In the genomic region with DNA sequence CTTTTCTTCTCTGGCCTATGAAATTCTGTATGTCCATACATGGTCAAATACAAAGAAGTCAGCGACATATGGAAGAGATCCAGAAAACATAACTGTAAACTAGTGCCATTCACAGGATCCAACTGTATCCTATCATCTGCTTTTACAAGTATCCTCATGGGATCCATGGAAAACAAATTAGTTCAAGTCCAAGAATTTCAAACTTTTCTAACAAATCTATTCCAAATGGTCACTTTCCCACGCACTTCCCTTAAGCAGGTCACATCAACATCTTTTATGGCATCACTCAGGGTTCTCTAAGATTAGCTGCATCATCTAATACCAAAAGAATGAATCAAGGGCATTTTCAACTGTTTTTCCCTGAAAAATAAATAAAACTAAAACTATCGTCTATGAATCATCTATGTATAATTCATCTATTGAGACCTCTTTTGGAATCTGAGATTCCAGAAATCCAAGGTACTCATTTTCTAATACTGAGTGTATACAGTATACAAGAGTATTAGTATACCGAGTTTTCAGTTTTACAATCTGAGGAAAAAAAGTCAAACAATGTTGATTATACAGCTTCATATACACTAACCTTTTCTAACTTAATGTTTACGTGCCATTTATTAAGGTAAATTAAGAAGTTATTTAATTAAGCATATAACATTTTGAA, we compare ENCODE assay signal across 8 cellular contexts.
DNase-seq lines count a peak whose midpoint lies in the region; TF ChIP-seq lines count a peak whose summit lies in the region.
"Not testable (repeated sequence)": the region's sequence is repeated elsewhere in the genome, so short reads cannot be mapped to it uniquely, and the experiment has no call there.

No MANE protein-coding gene starts in this region.

- POLR2A ChIA-PET in AG04450 (lab: Yijun Ruan, JAX) = not testable (repeated sequence)

- WGBS in GM23248 (ENCODE audit: low coverage in 1 of 2, low lambda C conversion rate in 2 of 2, missing lambda C conversion rate in 2 of 2), 2 experiments = 11 to 12% methylated on average over 5 of the region's 5 CpGs

- peaks cover 32% of the 10 kb centered on the region for H3K4me1 ChIP-seq in GM23248 (ENCODE audit: insufficient read depth)
- peaks cover 16% of the 10 kb centered on the region for H3K4me1 ChIP-seq in SJSA1 (replicated peaks)
- not testable (repeated sequence) for H3K4me1 ChIP-seq in right atrium auricular region; parathyroid adenoma; subcutaneous abdominal adipose tissue (ENCODE audit: control insufficient read depth in 5 of 5, insufficient read depth in 5 of 5, low read length in 5 of 5)

- H3K9me2 ChIP-seq in GM23248 (ENCODE audit: insufficient read depth) = not testable (repeated sequence)

- in situ Hi-C loops in GM23248 (cut with MboI); brain microvascular endothelial cell (cut with HindIII; ENCODE audit: low pct_ligation_motif_present, low sequenced_read_pairs): not testable (repeated sequence)

- not testable (repeated sequence) for H3K4me3 ChIP-seq in AG04450 (ENCODE audit: low read depth, low read length); SJSA1; brain microvascular endothelial cell (ENCODE audit: low read depth, low read length); fibroblast of mammary gland (ENCODE audit: control insufficient read depth, low read depth, low read length); right atrium auricular region; parathyroid adenoma (ENCODE audit: low read depth, low read length); subcutaneous abdominal adipose tissue (ENCODE audit: low read depth in 1 of 5, low read length in 5 of 5)
- peak overlapping the region; percentile 45 for H3K4me3 ChIP-seq in GM23248

- peak overlapping the region; percentile 59 for H3K9ac ChIP-seq in GM23248
- H3K9ac ChIP-seq in parathyroid adenoma; subcutaneous abdominal adipose tissue (ENCODE audit: low read length in 5 of 5): not testable (repeated sequence)

- not testable (repeated sequence) for H2AFZ ChIP-seq in GM23248, parathyroid adenoma

- H3K27ac ChIP-seq in AG04450 (ENCODE audit: low read depth, low read length) = peak overlapping the region; percentile 62
- peak overlapping the region; percentile 92 for H3K27ac ChIP-seq in GM23248
- peak overlapping the region; percentile 95 for H3K27ac ChIP-seq in SJSA1
- H3K27ac ChIP-seq in brain microvascular endothelial cell = peak overlapping the region; percentile 100
- H3K27ac ChIP-seq in right atrium auricular region = peak overlapping the region; percentile 59 to 60
- H3K27ac ChIP-seq in parathyroid adenoma = peak overlapping the region; percentile 49
- H3K27ac ChIP-seq in subcutaneous abdominal adipose tissue (ENCODE audit: low read depth, low read length) = peak overlapping the region; percentile 30

- H3F3A ChIP-seq in GM23248 (ENCODE audit: insufficient read depth) = peaks cover 43% of the 10 kb centered on the region

- H3K79me2 ChIP-seq in GM23248 (ENCODE audit: insufficient read depth) = peaks cover 58% of the 10 kb centered on the region
- H3K79me2 ChIP-seq in parathyroid adenoma = not testable (repeated sequence)

- H4K20me1 ChIP-seq in GM23248 (ENCODE audit: insufficient read depth) = not testable (repeated sequence)

- H3K9me3 ChIP-seq in AG04450 (ENCODE audit: control insufficient read depth, insufficient read depth, low read length); GM23248 (ENCODE audit: low read depth); SJSA1 (replicated peaks); right atrium auricular region; parathyroid adenoma (ENCODE audit: control insufficient read depth, low read length); subcutaneous abdominal adipose tissue (ENCODE audit: control insufficient read depth in 5 of 5, low read length in 5 of 5): not testable (repeated sequence)

- peak; percentile 75 for DNase-seq in AG04450 (ENCODE audit: low read depth, low spot score)
- DNase-seq in GM23248 = peak; percentile 93
- peak; percentile 53 to 87 for DNase-seq in SJSA1 (ENCODE audit: low read depth in 1 of 2, low spot score in 2 of 2)
- peak; percentile 86 for DNase-seq in brain microvascular endothelial cell
- DNase-seq in fibroblast of mammary gland (ENCODE audit: low read depth) = peak; percentile 99
- not testable (repeated sequence) for DNase-seq in right atrium auricular region (ENCODE audit: low spot score)

- not testable (repeated sequence) for TF ChIP-seq CTCF in AG04450 (IDR thresholded peaks at IDR 0.05; ENCODE audit: low read depth, low read length); brain microvascular endothelial cell (IDR thresholded peaks at IDR 0.05; ENCODE audit: low read depth, low read length, missing control alignments); fibroblast of mammary gland (conservative IDR thresholded peaks at IDR 0.05; ENCODE audit: control insufficient read depth, insufficient read depth, low read depth, low read length); right atrium auricular region (IDR thresholded peaks at IDR 0.05); parathyroid adenoma (IDR thresholded peaks at IDR 0.05)

- H3K4me2 ChIP-seq in GM23248 (ENCODE audit: unreplicated experiment) = peak overlapping the region; percentile 67
- not testable (repeated sequence) for H3K4me2 ChIP-seq in parathyroid adenoma (ENCODE audit: low read length)

- H3K36me3 ChIP-seq in GM23248 (ENCODE audit: low read depth); SJSA1; brain microvascular endothelial cell (replicated peaks); right atrium auricular region; parathyroid adenoma (ENCODE audit: control insufficient read depth, insufficient read depth, low read length); subcutaneous abdominal adipose tissue (ENCODE audit: control insufficient read depth in 5 of 5, insufficient read depth in 5 of 5, low read length in 5 of 5): not testable (repeated sequence)

- H3K27me3 ChIP-seq in AG04450 (ENCODE audit: control insufficient read depth, insufficient read depth, low read length); GM23248 (replicated peaks; ENCODE audit: insufficient read depth); SJSA1 (replicated peaks); brain microvascular endothelial cell (replicated peaks); right atrium auricular region; parathyroid adenoma (ENCODE audit: control insufficient read depth, insufficient read depth, low read length); subcutaneous abdominal adipose tissue (ENCODE audit: control insufficient read depth in 5 of 5, insufficient read depth in 4 of 5, low read length in 5 of 5): not testable (repeated sequence)

- CTCF ChIA-PET in AG04450 (lab: Charles Lee) = not testable (repeated sequence)

Comparison
In these comparisons a context has a peak if more than half of its experiments do, and no peak if none do; other contexts are left out.
1. H3K27ac ChIP-seq: peak in every context shown above with its lines; median percentile 100 in brain microvascular endothelial cell; 95 in SJSA1; 92 in GM23248; 62 in AG04450; 60 in right atrium auricular region; 49 in parathyroid adenoma; 30 in subcutaneous abdominal adipose tissue.